ENCODE assay signal across 9 cellular contexts in the genomic region with DNA sequence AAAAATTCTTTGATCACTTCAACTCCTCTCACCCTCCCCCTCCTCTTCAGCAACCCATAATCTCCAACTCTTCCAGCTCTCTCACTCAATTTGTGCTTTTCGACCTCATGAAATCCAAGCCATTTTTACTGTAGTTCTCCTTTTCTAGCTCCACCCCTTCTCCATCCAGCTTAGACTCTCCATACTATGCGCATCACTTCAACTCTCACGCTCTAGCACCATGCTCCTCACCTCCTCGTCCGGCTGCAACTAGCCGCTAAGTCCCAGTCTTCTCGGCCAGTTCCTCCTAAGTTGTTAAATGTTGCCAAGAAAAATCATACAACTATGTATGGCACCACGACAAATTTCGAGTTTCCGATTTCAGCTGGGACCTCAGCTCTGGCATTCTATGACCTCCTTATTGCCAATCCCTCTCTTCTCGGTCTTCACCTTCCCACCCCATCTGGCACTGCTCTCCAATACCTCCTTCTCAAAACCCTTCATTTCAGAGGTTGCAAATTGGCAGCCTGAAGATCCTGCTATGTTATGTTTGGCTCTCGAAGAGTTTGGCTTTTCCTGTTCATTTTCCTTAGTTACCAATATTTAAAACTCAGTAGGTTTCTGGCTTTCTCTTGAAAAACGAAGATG. TPM values are rescaled to one million over a fixed set of nuclear protein-coding genes. Genes with fewer than 3 reads are reported as not detected.
DNase-seq lines count a peak whose midpoint lies in the region; ATAC-seq, FAIRE-seq and TF ChIP-seq lines count a peak whose summit lies in the region.
"Had no signal": no experiment of that assay in that cellular context is flagged by ENCODE, and none has a peak within 500 bp of the region (broad histone marks: within the 10 kb centered on the region; RNA-seq: fewer than 3 reads in every experiment).

No MANE protein-coding gene starts in this region.

- ATAC-seq in CD8-positive, alpha-beta T cell, result no peak
- no peak for ATAC-seq in HG03097 (IDR thresholded peaks at IDR 0.05; ENCODE audit: low FRiP score, unreplicated experiment)

- H3K36me3 Mint-ChIP-seq in CD8-positive, alpha-beta T cell, result peaks cover 10% of the 10 kb centered on the region
- H3K36me3 Mint-ChIP-seq in nephron progenitor cell (ENCODE audit: low read depth), result peaks cover 25% of the 10 kb centered on the region

- no peaks in the 10 kb centered on the region for H3K9me3 Mint-ChIP-seq in CD8-positive, alpha-beta T cell
- no peaks in the 10 kb centered on the region for H3K9me3 Mint-ChIP-seq in nephron progenitor cell

- H3K27me3 ChIP-seq in CD8-positive, alpha-beta T cell (ENCODE audit: insufficient read depth, low read length), result no peaks in the 10 kb centered on the region
- H3K27me3 ChIP-seq in MG63 (no peaks in the 10 kb centered on the region), bronchial epithelial cell (ENCODE audit: control insufficient read depth, insufficient read depth, low read length) (no peaks in the 10 kb centered on the region)

- no peak for TF ChIP-seq CTCF in CD8-positive, alpha-beta T cell (IDR thresholded peaks at IDR 0.05)
- no peak for TF ChIP-seq CTCF in bronchial epithelial cell (IDR thresholded peaks at IDR 0.05; ENCODE audit: insufficient read depth, low read length, severe bottlenecking)
- TF ChIP-seq CTCF in nephron progenitor cell (IDR thresholded peaks at IDR 0.05), result no peak

- POLR2A ChIA-PET in CD8-positive, alpha-beta T cell (lab: Charles Lee), result interaction anchor here (1.4 to 2.8 kb wide), 3 partner anchors 38 to 107 kb away, joined by 4 to 16 read pairs (median 7); partner anchors contain the start of gene SLC2A11

- H3K27me3 Mint-ChIP-seq in CD8-positive, alpha-beta T cell (ENCODE audit: low read depth), result no peaks in the 10 kb centered on the region
- peaks cover 6% of the 10 kb centered on the region for H3K27me3 Mint-ChIP-seq in nephron progenitor cell (ENCODE audit: low read depth, poor library complexity)

- peak overlapping the region; percentile 82 for H3K4me3 Mint-ChIP-seq in CD8-positive, alpha-beta T cell
- H3K4me3 Mint-ChIP-seq in nephron progenitor cell, result peak overlapping the region; percentile 89

- H3K9me3 ChIP-seq in CD8-positive, alpha-beta T cell (ENCODE audit: low read length), result no peaks in the 10 kb centered on the region
- no peaks in the 10 kb centered on the region for H3K9me3 ChIP-seq in MG63

- CTCF ChIA-PET in CD8-positive, alpha-beta T cell (lab: Charles Lee), result interaction anchor here (1.2 to 2.3 kb wide), 4 partner anchors 9 to 100 kb away, joined by 3 to 6 read pairs (median 4); no protein-coding TSS in a partner anchor

- intact Hi-C loops in CD8-positive, alpha-beta T cell (cut with DNase I, micrococcal nuclease), result loop anchor here (1.0 to 5.0 kb wide), 4 partner anchors 17 to 53 kb away; partner anchors contain the start of gene CHCHD10 (in 1 of the 2)

- peaks cover 20% of the 10 kb centered on the region for H3K4me1 Mint-ChIP-seq in CD8-positive, alpha-beta T cell (ENCODE audit: low read depth)
- peaks cover 34% of the 10 kb centered on the region for H3K4me1 Mint-ChIP-seq in nephron progenitor cell

- no peaks in the 10 kb centered on the region for H3K36me3 ChIP-seq in CD8-positive, alpha-beta T cell (ENCODE audit: insufficient read depth, low read length)
- H3K36me3 ChIP-seq in MG63 (no peaks in the 10 kb centered on the region; the same call in none of the 2 replicates), bronchial epithelial cell (ENCODE audit: control insufficient read depth, insufficient read depth, low read length) (no peaks in the 10 kb centered on the region)

- no peak for FAIRE-seq in bronchial epithelial cell (lab: Jason Lieb, UNC)
- FAIRE-seq: TTC549 had no signal

- H3K4me1 ChIP-seq in CD8-positive, alpha-beta T cell (ENCODE audit: insufficient read depth, low read length), result peaks cover 7% of the 10 kb centered on the region

- H3K27ac Mint-ChIP-seq in CD8-positive, alpha-beta T cell, result no peak overlapping the region
- no peak overlapping the region for H3K27ac Mint-ChIP-seq in nephron progenitor cell

- no peak overlapping the region for H3K27ac ChIP-seq in CD8-positive, alpha-beta T cell (ENCODE audit: low read depth, low read length)

- no peak for DNase-seq in CD8-positive, alpha-beta T cell
- DNase-seq in MG63 (peak; percentile 26), bronchial epithelial cell (ENCODE audit: low read depth) (no peak), nephron progenitor cell (no peak), HuH-7 (ENCODE audit: low spot score) (no peak), nucleus accumbens (lab: John Stamatoyannopoulos, UW) (no peak), islet precursor cell (no peak)

- H3K4me3 ChIP-seq in CD8-positive, alpha-beta T cell (ENCODE audit: low read depth, low read length), result no peak overlapping the region
- H3K4me3 ChIP-seq in MG63 (peak overlapping the region; percentile 84), bronchial epithelial cell (ENCODE audit: low read depth, low read length) (peak overlapping the region; percentile 2)

RNA-seq across cellular contexts. Expression of gene ZNF70, which starts 1.1 kb away (rescaled TPM):
- 1 to 10 TPM; 1.7 to 1.9 TPM for total RNA-seq in CD8-positive, alpha-beta T cell
- total RNA-seq in MG63 (2014; rRNA removed; shearing (Covaris generic); ENCODE audit: low replicate concordance), result 2.4 and 3.9 TPM in 2 replicates
- 1.3 TPM in 2 replicates for total RNA-seq in bronchial epithelial cell

RNA-seq across cellular contexts. Expression of gene VPREB3, which starts 4.4 kb away (rescaled TPM):
- 1 to 10 TPM in 1 of 2 experiments, not detected in 1; 1.0 TPM for total RNA-seq in CD8-positive, alpha-beta T cell
- total RNA-seq in MG63 (2014; rRNA removed; shearing (Covaris generic); ENCODE audit: low replicate concordance), result not detected in 2 replicates
- total RNA-seq in bronchial epithelial cell, result not detected in 2 replicates

RNA-seq across cellular contexts. Expression of gene C22orf15, which starts 12.9 kb away (rescaled TPM):
- under 1 TPM; 0.50 to 0.62 TPM for total RNA-seq in CD8-positive, alpha-beta T cell
- total RNA-seq in MG63 (2014; rRNA removed; shearing (Covaris generic); ENCODE audit: low replicate concordance), result 0.30 TPM in 1 of 2 replicates, not detected in the other
- not detected in 2 replicates for total RNA-seq in bronchial epithelial cell

RNA-seq across cellular contexts. Expression of gene CHCHD10, which starts 17.9 kb away (rescaled TPM):
- total RNA-seq in CD8-positive, alpha-beta T cell, result 10 to 100 TPM; 40.7 to 52.4 TPM
- 0.26 TPM in 1 of 2 replicates, not detected in the other for total RNA-seq in MG63 (2014; rRNA removed; shearing (Covaris generic); ENCODE audit: low replicate concordance)
- total RNA-seq in bronchial epithelial cell, result 4.5 and 11.5 TPM in 2 replicates

RNA-seq across cellular contexts. Expression of gene MMP11, which starts 22.8 kb away (rescaled TPM):
- total RNA-seq in CD8-positive, alpha-beta T cell, result 1 to 10 TPM; 1.3 to 1.9 TPM
- total RNA-seq in MG63 (2014; rRNA removed; shearing (Covaris generic); ENCODE audit: low replicate concordance), result 2.0 and 4.9 TPM in 2 replicates
- total RNA-seq in bronchial epithelial cell, result 0.38 and 0.53 TPM in 2 replicates
